In the genomic region with DNA sequence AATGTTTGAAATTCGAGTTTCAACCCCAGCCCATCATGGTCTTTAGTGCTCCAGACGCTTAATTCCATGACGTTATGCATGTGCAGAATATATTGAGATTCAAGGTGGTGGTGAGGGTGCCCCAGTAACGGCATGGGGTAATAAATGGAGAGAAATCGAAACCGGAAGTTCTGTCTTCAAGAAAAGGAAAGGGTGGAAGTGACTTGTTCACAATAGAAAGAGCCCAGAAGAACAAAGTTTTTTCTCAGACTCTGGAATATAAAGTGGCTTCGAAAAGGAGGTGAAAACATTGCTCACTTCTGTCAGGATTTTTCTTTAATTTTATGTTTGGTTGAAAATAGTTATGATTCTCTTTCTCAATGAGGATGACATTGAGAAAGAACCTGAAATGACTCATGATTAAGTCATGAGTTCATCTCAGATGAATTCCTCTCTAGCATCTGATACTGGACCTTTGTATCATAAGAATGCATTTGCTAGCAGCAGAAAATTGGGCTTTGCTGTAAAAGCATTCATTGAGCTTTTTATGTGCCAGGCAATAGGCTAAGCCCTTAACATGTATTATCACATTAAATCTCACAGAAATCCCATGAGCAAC, we compare ENCODE assay signal across 1 cellular context.
A peak's percentile ranks its signal among the peaks of the same experiment; 100 is the strongest.
TF ChIP-seq lines count a peak whose summit lies in the region.

No MANE protein-coding gene starts in this region.

TF ChIP-seq in GM12878, 131 proteins besides CTCF, POLR2A, EP300 and RAD21:
- TF ChIP-seq, protein P1, sequence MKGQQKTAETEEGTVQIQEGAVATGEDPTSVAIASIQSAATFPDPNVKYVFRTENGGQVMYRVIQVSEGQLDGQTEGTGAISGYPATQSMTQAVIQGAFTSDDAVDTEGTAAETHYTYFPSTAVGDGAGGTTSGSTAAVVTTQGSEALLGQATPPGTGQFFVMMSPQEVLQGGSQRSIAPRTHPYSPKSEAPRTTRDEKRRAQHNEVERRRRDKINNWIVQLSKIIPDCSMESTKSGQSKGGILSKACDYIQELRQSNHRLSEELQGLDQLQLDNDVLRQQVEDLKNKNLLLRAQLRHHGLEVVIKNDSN (IDR thresholded peaks at IDR 0.05; ENCODE audit: borderline replicate concordance, extremely low read length, insufficient read depth, low read depth, low read length): no peak
- peak in 1 of 2 experiments; percentile 89; a peak in 2 of 4 replicates for TF ChIP-seq ETV6 (conservative IDR thresholded peaks at IDR 0.05 in 1 of 2, IDR thresholded peaks at IDR 0.05 in 1 of 2; ENCODE audit: borderline replicate concordance in 1 of 2, low read depth in 1 of 2)
- peak; percentile 52; the same call in 1 of the 2 replicates for TF ChIP-seq ATF7 (IDR thresholded peaks at IDR 0.05; ENCODE audit: low read depth)
